In the genomic region with DNA sequence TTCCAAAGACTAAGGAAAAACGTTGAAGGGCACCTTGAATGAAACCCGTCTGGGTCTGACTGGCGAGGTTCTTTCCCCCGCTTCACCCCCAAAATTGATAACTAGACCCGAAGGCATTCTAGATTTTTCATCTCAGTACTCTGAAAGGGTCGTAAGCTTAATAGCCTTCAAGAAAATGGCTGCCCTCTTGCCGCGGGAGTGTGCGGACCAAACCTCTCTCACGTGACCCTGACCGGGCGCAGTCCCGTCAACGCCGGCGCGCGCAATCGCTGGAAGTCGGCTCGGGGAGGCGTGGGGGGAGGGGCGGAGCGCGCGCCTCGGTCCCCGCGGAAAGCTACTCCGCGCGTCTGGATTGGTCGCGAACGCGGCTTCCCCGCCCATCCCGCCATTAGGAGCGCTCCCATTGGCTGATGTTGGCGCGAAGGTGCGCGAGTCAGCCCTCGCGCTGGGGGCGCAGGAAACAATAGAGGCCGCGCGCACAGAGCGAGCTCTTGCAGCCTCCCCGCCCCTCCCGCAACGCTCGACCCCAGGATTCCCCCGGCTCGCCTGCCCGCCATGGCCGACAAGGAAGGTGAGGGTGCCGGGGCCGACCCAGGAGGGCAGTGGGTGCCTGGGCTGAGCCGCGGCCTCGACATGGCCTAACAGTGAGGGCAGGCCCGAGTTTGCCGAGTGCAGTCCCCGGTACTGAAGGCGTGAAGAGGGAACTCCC, we compare ENCODE assay signal across 1 cellular context.
TF ChIP-seq lines count a peak whose summit lies in the region.

A gene (plus strand): TSS at position 457 of the 709 bp plus-strand sequence. CDS start 99 bp downstream, at position 556.

TF ChIP-seq in HEK293, 187 proteins besides CTCF, POLR2A, EP300 and RAD21 (continued from another document and continues in another):
- TF ChIP-seq, protein P1, sequence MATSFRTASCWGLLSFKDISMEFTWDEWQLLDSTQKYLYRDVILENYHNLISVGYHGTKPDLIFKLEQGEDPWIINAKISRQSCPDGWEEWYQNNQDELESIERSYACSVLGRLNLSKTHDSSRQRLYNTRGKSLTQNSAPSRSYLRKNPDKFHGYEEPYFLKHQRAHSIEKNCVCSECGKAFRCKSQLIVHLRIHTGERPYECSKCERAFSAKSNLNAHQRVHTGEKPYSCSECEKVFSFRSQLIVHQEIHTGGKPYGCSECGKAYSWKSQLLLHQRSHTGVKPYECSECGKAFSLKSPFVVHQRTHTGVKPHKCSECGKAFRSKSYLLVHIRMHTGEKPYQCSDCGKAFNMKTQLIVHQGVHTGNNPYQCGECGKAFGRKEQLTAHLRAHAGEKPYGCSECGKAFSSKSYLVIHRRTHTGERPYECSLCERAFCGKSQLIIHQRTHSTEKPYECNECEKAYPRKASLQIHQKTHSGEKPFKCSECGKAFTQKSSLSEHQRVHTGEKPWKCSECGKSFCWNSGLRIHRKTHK (tag by site-specific recombination; IDR thresholded peaks at IDR 0.05) = no peak
- TF ChIP-seq SP7 (tag by site-specific recombination; IDR thresholded peaks at IDR 0.05) (peak; percentile 65), GLIS1 (tag by site-specific recombination; IDR thresholded peaks at IDR 0.05) (peak; percentile 81), FEZF1 (tag by site-specific recombination; IDR thresholded peaks at IDR 0.05) (peak; percentile 19; the same call in 1 of the 2 replicates), ZNF202 (tag by site-specific recombination; IDR thresholded peaks at IDR 0.05; ENCODE audit: borderline replicate concordance) (no peak), ZNF701 (tag by site-specific recombination; IDR thresholded peaks at IDR 0.05) (no peak), MZF1 (tag by site-specific recombination; IDR thresholded peaks at IDR 0.05; ENCODE audit: borderline replicate concordance) (no peak), ZNF776 (tag by site-specific recombination; IDR thresholded peaks at IDR 0.05; ENCODE audit: borderline replicate concordance) (no peak), ZNF837 (tag by site-specific recombination; IDR thresholded peaks at IDR 0.05) (no peak), KLF9 (tag by site-specific recombination; IDR thresholded peaks at IDR 0.05; ENCODE audit: low read depth) (peak; percentile 75), ZNF157 (tag by site-specific recombination; IDR thresholded peaks at IDR 0.05) (no peak), ZNF626 (tag by site-specific recombination; IDR thresholded peaks at IDR 0.05) (no peak), ZNF10 (tag by site-specific recombination; IDR thresholded peaks at IDR 0.05) (no peak), SALL2 (tag by site-specific recombination; IDR thresholded peaks at IDR 0.05; ENCODE audit: borderline replicate concordance) (no peak), ZNF341 (tag by site-specific recombination; IDR thresholded peaks at IDR 0.05; ENCODE audit: low read depth) (peak; percentile 85), ZFP3 (tag by site-specific recombination; IDR thresholded peaks at IDR 0.05; ENCODE audit: low read depth) (no peak), ZNF121 (tag by site-specific recombination; IDR thresholded peaks at IDR 0.05) (no peak), ZNF664 (tag by site-specific recombination; IDR thresholded peaks at IDR 0.05) (no peak), ZNF514 (tag by site-specific recombination; IDR thresholded peaks at IDR 0.05) (no peak), ZNF549 (tag by site-specific recombination; IDR thresholded peaks at IDR 0.05) (no peak), ZNF623 (tag by site-specific recombination; IDR thresholded peaks at IDR 0.05) (no peak), ZNF621 (tag by site-specific recombination; IDR thresholded peaks at IDR 0.05) (no peak), ZNF548 (tag by site-specific recombination; IDR thresholded peaks at IDR 0.05) (no peak), ZNF792 (tag by site-specific recombination; IDR thresholded peaks at IDR 0.05) (0 out of 2 replicates have a peak, but pooled peaks have one; percentile 12), ZNF24 (tag by site-specific recombination; IDR thresholded peaks at IDR 0.05) (no peak), KLF1 (tag by site-specific recombination; IDR thresholded peaks at IDR 0.05) (peak; percentile 61), ZNF138 (tag by site-specific recombination; IDR thresholded peaks at IDR 0.05; ENCODE audit: borderline replicate concordance) (no peak), YY1 (tag by site-specific recombination; IDR thresholded peaks at IDR 0.05) (peak; percentile 78), ZNF146 (tag by site-specific recombination; IDR thresholded peaks at IDR 0.05) (peak; percentile 22; the same call in 1 of the 2 replicates), ZNF501 (tag by site-specific recombination; IDR thresholded peaks at IDR 0.05) (peak; percentile 83), ZNF366 (tag by site-specific recombination; conservative IDR thresholded peaks at IDR 0.05) (no peak), MYNN (tag by site-specific recombination; IDR thresholded peaks at IDR 0.05; ENCODE audit: borderline replicate concordance) (no peak), WT1 (tag by site-specific recombination; IDR thresholded peaks at IDR 0.05) (peak; percentile 66), YY2 (tag by site-specific recombination; IDR thresholded peaks at IDR 0.05) (peak; percentile 70; the same call in 1 of the 2 replicates), ZNF658 (tag by site-specific recombination; IDR thresholded peaks at IDR 0.05) (no peak), ZNF274 (IDR thresholded peaks at IDR 0.05; ENCODE audit: low read length) (no peak), ZNF274 (tag by site-specific recombination; IDR thresholded peaks at IDR 0.05; ENCODE audit: borderline replicate concordance) (no peak), ZBTB17 (tag by site-specific recombination; IDR thresholded peaks at IDR 0.05) (peak; percentile 72; the same call in 1 of the 2 replicates), IKZF3 (tag by site-specific recombination; IDR thresholded peaks at IDR 0.05) (no peak), ZNF426 (tag by site-specific recombination; IDR thresholded peaks at IDR 0.05) (no peak), ZEB2 (tag by site-specific recombination; IDR thresholded peaks at IDR 0.05) (peak; percentile 95), MEIS1 (CRISPR knock-in tag; IDR thresholded peaks at IDR 0.05; ENCODE audit: borderline replicate concordance) (peak; percentile 60; the same call in 1 of the 2 replicates), ZFP69B (tag by site-specific recombination; IDR thresholded peaks at IDR 0.05) (no peak), ZNF214 (tag by site-specific recombination; IDR thresholded peaks at IDR 0.05; ENCODE audit: borderline replicate concordance) (no peak), ZIC2 (tag by site-specific recombination; IDR thresholded peaks at IDR 0.05) (peak; percentile 74), ZBTB7A (tag by site-specific recombination; IDR thresholded peaks at IDR 0.05; ENCODE audit: low read depth) (peak; percentile 42), GLIS2 (tag by site-specific recombination; IDR thresholded peaks at IDR 0.05) (peak; percentile 100), GLI4 (tag by site-specific recombination; IDR thresholded peaks at IDR 0.05) (no peak), SETDB1 (IDR thresholded peaks at IDR 0.05; ENCODE audit: insufficient read length, low read length) (no peak), HOXA7 (CRISPR knock-in tag; IDR thresholded peaks at IDR 0.05; ENCODE audit: borderline replicate concordance) (no peak), SP2 (tag by site-specific recombination; IDR thresholded peaks at IDR 0.05) (peak; percentile 98), ZNF473 (tag by site-specific recombination; IDR thresholded peaks at IDR 0.05) (no peak), BCL11A (tag by site-specific recombination; IDR thresholded peaks at IDR 0.05; ENCODE audit: low read depth) (0 out of 2 replicates have a peak, but pooled peaks have one; percentile 52), ZNF2 (tag by site-specific recombination; IDR thresholded peaks at IDR 0.05) (peak; percentile 29; the same call in 1 of the 2 replicates), ZNF155 (tag by site-specific recombination; IDR thresholded peaks at IDR 0.05) (no peak)
- TF ChIP-seq, protein P2, sequence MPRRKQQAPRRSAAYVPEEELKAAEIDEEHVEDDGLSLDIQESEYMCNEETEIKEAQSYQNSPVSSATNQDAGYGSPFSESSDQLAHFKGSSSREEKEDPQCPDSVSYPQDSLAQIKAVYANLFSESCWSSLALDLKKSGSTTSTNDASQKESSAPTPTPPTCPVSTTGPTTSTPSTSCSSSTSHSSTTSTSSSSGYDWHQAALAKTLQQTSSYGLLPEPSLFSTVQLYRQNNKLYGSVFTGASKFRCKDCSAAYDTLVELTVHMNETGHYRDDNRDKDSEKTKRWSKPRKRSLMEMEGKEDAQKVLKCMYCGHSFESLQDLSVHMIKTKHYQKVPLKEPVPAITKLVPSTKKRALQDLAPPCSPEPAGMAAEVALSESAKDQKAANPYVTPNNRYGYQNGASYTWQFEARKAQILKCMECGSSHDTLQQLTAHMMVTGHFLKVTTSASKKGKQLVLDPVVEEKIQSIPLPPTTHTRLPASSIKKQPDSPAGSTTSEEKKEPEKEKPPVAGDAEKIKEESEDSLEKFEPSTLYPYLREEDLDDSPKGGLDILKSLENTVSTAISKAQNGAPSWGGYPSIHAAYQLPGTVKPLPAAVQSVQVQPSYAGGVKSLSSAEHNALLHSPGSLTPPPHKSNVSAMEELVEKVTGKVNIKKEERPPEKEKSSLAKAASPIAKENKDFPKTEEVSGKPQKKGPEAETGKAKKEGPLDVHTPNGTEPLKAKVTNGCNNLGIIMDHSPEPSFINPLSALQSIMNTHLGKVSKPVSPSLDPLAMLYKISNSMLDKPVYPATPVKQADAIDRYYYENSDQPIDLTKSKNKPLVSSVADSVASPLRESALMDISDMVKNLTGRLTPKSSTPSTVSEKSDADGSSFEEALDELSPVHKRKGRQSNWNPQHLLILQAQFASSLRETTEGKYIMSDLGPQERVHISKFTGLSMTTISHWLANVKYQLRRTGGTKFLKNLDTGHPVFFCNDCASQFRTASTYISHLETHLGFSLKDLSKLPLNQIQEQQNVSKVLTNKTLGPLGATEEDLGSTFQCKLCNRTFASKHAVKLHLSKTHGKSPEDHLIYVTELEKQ (tag by site-specific recombination; IDR thresholded peaks at IDR 0.05; ENCODE audit: borderline replicate concordance) = 0 out of 2 replicates have a peak, but pooled peaks have one; percentile 33
- TF ChIP-seq, protein P3, sequence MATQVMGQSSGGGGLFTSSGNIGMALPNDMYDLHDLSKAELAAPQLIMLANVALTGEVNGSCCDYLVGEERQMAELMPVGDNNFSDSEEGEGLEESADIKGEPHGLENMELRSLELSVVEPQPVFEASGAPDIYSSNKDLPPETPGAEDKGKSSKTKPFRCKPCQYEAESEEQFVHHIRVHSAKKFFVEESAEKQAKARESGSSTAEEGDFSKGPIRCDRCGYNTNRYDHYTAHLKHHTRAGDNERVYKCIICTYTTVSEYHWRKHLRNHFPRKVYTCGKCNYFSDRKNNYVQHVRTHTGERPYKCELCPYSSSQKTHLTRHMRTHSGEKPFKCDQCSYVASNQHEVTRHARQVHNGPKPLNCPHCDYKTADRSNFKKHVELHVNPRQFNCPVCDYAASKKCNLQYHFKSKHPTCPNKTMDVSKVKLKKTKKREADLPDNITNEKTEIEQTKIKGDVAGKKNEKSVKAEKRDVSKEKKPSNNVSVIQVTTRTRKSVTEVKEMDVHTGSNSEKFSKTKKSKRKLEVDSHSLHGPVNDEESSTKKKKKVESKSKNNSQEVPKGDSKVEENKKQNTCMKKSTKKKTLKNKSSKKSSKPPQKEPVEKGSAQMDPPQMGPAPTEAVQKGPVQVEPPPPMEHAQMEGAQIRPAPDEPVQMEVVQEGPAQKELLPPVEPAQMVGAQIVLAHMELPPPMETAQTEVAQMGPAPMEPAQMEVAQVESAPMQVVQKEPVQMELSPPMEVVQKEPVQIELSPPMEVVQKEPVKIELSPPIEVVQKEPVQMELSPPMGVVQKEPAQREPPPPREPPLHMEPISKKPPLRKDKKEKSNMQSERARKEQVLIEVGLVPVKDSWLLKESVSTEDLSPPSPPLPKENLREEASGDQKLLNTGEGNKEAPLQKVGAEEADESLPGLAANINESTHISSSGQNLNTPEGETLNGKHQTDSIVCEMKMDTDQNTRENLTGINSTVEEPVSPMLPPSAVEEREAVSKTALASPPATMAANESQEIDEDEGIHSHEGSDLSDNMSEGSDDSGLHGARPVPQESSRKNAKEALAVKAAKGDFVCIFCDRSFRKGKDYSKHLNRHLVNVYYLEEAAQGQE (tag by site-specific recombination; IDR thresholded peaks at IDR 0.05) = 0 out of 2 replicates have a peak, but pooled peaks have one; percentile 22
- TF ChIP-seq, protein P4, sequence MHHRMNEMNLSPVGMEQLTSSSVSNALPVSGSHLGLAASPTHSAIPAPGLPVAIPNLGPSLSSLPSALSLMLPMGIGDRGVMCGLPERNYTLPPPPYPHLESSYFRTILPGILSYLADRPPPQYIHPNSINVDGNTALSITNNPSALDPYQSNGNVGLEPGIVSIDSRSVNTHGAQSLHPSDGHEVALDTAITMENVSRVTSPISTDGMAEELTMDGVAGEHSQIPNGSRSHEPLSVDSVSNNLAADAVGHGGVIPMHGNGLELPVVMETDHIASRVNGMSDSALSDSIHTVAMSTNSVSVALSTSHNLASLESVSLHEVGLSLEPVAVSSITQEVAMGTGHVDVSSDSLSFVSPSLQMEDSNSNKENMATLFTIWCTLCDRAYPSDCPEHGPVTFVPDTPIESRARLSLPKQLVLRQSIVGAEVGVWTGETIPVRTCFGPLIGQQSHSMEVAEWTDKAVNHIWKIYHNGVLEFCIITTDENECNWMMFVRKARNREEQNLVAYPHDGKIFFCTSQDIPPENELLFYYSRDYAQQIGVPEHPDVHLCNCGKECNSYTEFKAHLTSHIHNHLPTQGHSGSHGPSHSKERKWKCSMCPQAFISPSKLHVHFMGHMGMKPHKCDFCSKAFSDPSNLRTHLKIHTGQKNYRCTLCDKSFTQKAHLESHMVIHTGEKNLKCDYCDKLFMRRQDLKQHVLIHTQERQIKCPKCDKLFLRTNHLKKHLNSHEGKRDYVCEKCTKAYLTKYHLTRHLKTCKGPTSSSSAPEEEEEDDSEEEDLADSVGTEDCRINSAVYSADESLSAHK (tag by site-specific recombination; IDR thresholded peaks at IDR 0.05) = peak; percentile 29; the same call in 1 of the 2 replicates
- TF ChIP-seq, protein P5, sequence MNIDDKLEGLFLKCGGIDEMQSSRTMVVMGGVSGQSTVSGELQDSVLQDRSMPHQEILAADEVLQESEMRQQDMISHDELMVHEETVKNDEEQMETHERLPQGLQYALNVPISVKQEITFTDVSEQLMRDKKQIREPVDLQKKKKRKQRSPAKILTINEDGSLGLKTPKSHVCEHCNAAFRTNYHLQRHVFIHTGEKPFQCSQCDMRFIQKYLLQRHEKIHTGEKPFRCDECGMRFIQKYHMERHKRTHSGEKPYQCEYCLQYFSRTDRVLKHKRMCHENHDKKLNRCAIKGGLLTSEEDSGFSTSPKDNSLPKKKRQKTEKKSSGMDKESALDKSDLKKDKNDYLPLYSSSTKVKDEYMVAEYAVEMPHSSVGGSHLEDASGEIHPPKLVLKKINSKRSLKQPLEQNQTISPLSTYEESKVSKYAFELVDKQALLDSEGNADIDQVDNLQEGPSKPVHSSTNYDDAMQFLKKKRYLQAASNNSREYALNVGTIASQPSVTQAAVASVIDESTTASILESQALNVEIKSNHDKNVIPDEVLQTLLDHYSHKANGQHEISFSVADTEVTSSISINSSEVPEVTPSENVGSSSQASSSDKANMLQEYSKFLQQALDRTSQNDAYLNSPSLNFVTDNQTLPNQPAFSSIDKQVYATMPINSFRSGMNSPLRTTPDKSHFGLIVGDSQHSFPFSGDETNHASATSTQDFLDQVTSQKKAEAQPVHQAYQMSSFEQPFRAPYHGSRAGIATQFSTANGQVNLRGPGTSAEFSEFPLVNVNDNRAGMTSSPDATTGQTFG (tag by site-specific recombination; IDR thresholded peaks at IDR 0.05; ENCODE audit: borderline replicate concordance) = no peak
